In the genomic region with DNA sequence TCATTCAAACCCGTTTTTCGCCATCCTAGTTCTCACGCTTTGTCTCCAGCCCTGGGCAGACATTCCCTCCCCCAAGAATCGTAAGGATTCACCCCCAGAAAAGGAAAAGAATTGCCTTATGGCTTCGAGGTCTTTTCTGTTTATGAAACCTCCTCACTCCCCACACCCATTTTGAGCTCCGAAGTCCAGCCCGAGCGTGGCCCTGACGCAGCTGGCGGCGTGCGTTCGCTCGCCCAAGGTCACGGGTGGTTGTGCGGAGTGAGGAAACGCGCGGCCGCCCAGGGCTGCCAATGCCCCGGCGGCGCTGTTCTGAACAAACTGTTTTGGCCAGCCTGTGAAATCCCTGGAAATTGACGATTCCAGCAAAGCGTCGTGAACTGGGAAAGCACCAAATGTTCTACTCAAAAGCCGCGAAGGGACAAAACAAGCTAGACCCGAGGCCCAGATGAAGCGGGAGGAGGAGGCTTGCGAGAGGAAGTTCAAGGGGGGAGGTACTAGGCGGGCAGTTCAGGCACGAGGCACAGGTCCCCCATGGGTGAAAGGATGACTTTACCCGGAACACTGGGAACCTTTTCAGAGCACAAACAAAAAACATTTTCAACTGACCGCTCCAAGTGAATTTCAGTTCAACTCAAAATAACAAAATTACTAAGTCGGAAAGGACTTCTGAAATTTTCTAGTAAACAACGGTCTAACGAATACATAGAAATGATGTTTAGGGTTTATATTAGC, we compare ENCODE assay signal across 8 cellular contexts. TPM values are rescaled to one million over a fixed set of nuclear protein-coding genes. Genes with fewer than 3 reads are reported as not detected.
DNase-seq lines count a peak whose midpoint lies in the region; ATAC-seq and TF ChIP-seq lines count a peak whose summit lies in the region.

No MANE protein-coding gene starts in this region.

- intact Hi-C loops in Caco-2 (cut with micrococcal nuclease; ENCODE audit: unreplicated experiment) = loop anchor here (2.0 to 5.0 kb wide), 3 partner anchors 71 to 227 kb away; no protein-coding TSS in a partner anchor

- no peaks in the 10 kb centered on the region for H3K9me3 Mint-ChIP-seq in Caco-2 (ENCODE audit: unreplicated experiment)
- no peaks in the 10 kb centered on the region for H3K9me3 Mint-ChIP-seq in naive thymus-derived CD8-positive, alpha-beta T cell
- no peaks in the 10 kb centered on the region for H3K9me3 Mint-ChIP-seq in stimulated activated naive B cell treated with anti-CD40 and anti-IgM and Interleukin-4, amounts not matched to agents 10 μg/mL and 1 μg/mL and 100 μg/mL, for 72 hours

- no peaks in the 10 kb centered on the region for H3K27me3 Mint-ChIP-seq in Caco-2 (ENCODE audit: insufficient read depth, unreplicated experiment)
- no peaks in the 10 kb centered on the region for H3K27me3 Mint-ChIP-seq in naive thymus-derived CD8-positive, alpha-beta T cell
- no peaks in the 10 kb centered on the region for H3K27me3 Mint-ChIP-seq in stimulated activated naive B cell treated with anti-CD40 and anti-IgM and Interleukin-4, amounts not matched to agents 10 μg/mL and 1 μg/mL and 100 μg/mL, for 72 hours

- no peaks in the 10 kb centered on the region for H3K36me3 ChIP-seq in Caco-2 (ENCODE audit: control insufficient read depth, insufficient read depth, low read length)

- peak; percentile 32 for ATAC-seq in GM21423 (IDR thresholded peaks at IDR 0.05; ENCODE audit: unreplicated experiment)
- ATAC-seq in naive thymus-derived CD8-positive, alpha-beta T cell = peak; percentile 42 to 44
- ATAC-seq in stimulated activated naive B cell treated with anti-CD40 and anti-IgM and Interleukin-4, amounts not matched to agents 10 μg/mL and 1 μg/mL and 100 μg/mL, for 72 hours (replicated peaks) = peak; percentile 58 to 64

- DNase-seq in Caco-2 = peak; percentile 18 to 39
- DNase-seq in HuH-7 (ENCODE audit: low spot score) = peak; percentile 62
- peak; percentile 76 for DNase-seq in RKO (ENCODE audit: low spot score)
- peak; percentile 37 for DNase-seq in activated gamma-delta T cell (lab: John Stamatoyannopoulos, UW)
- peak; percentile 72 for DNase-seq in fibroblast of the conjunctiva (ENCODE audit: low read depth)
- DNase-seq in naive thymus-derived CD8-positive, alpha-beta T cell = peak; percentile 36 to 83 (median 56)
- peak; percentile 72 for DNase-seq in stimulated activated naive B cell treated with anti-CD40 and anti-IgM and Interleukin-4, amounts not matched to agents 10 μg/mL and 1 μg/mL and 100 μg/mL, for 72 hours

- CTCF ChIA-PET in Caco-2 (lab: Charles Lee) = interaction anchor here (0.6 kb wide), 1 partner anchor 94 kb away, joined by 7 read pairs; no protein-coding TSS in a partner anchor

- POLR2A ChIA-PET in Caco-2 (lab: Charles Lee) = interaction anchor here (0.6 to 1.8 kb wide), 5 partner anchors 61 to 1057 kb away, joined by 3 to 9 read pairs (median 3); no protein-coding TSS in a partner anchor
- POLR2A ChIA-PET in naive thymus-derived CD8-positive, alpha-beta T cell (lab: Charles Lee) = interaction anchor here (0.6 to 3.7 kb wide), 21 partner anchors 9 to 1953 kb away, joined by 3 to 41 read pairs (median 5); no protein-coding TSS in a partner anchor

- peak overlapping the region; percentile 88 for H3K27ac Mint-ChIP-seq in Caco-2 (ENCODE audit: unreplicated experiment)
- peak overlapping the region; percentile 98 to 99 (median 99) for H3K27ac Mint-ChIP-seq in naive thymus-derived CD8-positive, alpha-beta T cell
- peak overlapping the region; percentile 99 for H3K27ac Mint-ChIP-seq in stimulated activated naive B cell treated with anti-CD40 and anti-IgM and Interleukin-4, amounts not matched to agents 10 μg/mL and 1 μg/mL and 100 μg/mL, for 72 hours

- H3K4me3 Mint-ChIP-seq in Caco-2 (ENCODE audit: unreplicated experiment) = peak overlapping the region; percentile 84
- peak overlapping the region; percentile 91 to 98 (median 94) for H3K4me3 Mint-ChIP-seq in naive thymus-derived CD8-positive, alpha-beta T cell
- peak overlapping the region; percentile 88 to 90 for H3K4me3 Mint-ChIP-seq in stimulated activated naive B cell treated with anti-CD40 and anti-IgM and Interleukin-4, amounts not matched to agents 10 μg/mL and 1 μg/mL and 100 μg/mL, for 72 hours

- no peak for TF ChIP-seq CTCF in Caco-2 (IDR thresholded peaks at IDR 0.05; ENCODE audit: insufficient read depth in 1 of 2, low read depth in 1 of 2, low read length in 1 of 2, severe bottlenecking in 1 of 2, unreplicated experiment in 1 of 2)

- no peaks in the 10 kb centered on the region for H3K9me3 ChIP-seq in Caco-2

- no peaks in the 10 kb centered on the region for H3K4me1 Mint-ChIP-seq in Caco-2 (ENCODE audit: low read depth, unreplicated experiment)
- peaks cover 19 to 34% (median 31%) of the 10 kb centered on the region in 4 donors for H3K4me1 Mint-ChIP-seq in naive thymus-derived CD8-positive, alpha-beta T cell
- H3K4me1 Mint-ChIP-seq in stimulated activated naive B cell treated with anti-CD40 and anti-IgM and Interleukin-4, amounts not matched to agents 10 μg/mL and 1 μg/mL and 100 μg/mL, for 72 hours = peaks cover 17 to 19% of the 10 kb centered on the region in 2 donors

- H3K36me3 Mint-ChIP-seq in Caco-2 (ENCODE audit: insufficient read depth, unreplicated experiment) = peaks cover 15% of the 10 kb centered on the region
- H3K36me3 Mint-ChIP-seq in naive thymus-derived CD8-positive, alpha-beta T cell = peaks cover 0 to 18% (median 2%) of the 10 kb centered on the region in 3 donors
- H3K36me3 Mint-ChIP-seq in stimulated activated naive B cell treated with anti-CD40 and anti-IgM and Interleukin-4, amounts not matched to agents 10 μg/mL and 1 μg/mL and 100 μg/mL, for 72 hours = peaks cover 5 to 9% of the 10 kb centered on the region in 2 donors

- H3K4me1 ChIP-seq in Caco-2 = no peaks in the 10 kb centered on the region

- no peaks in the 10 kb centered on the region for H3K27me3 ChIP-seq in Caco-2 (replicated peaks; ENCODE audit: control insufficient read depth, insufficient read depth, low read length)

- TSS peak; percentile 99 for BruUV-seq in Caco-2 (replicated peaks; lab: Mats Ljungman, UMichigan)

- H3K4me3 ChIP-seq in Caco-2 (ENCODE audit: low read depth, low read length) = peak overlapping the region; percentile 41

RNA-seq across cellular contexts. Expression of a gene that starts 0.7 kb away (rescaled TPM):
- 30.9 and 34.4 TPM in 2 replicates for total RNA-seq in Caco-2 (2022)
- 100 to 1,000 TPM; 152 to 153 TPM for total RNA-seq in naive thymus-derived CD8-positive, alpha-beta T cell
- polyA plus RNA-seq in naive thymus-derived CD8-positive, alpha-beta T cell = 10 to 100 TPM; 47.2 to 70.8 (median 51.8) TPM

Comparison
In these comparisons a context has a peak if more than half of its experiments do, and no peak if none do; other contexts are left out.
1. Peak in every context shown above with its lines: DNase-seq, ATAC-seq and H3K4me3 ChIP-seq.